Comparison of ENCODE assay signal across 25 cellular contexts in the genomic region with DNA sequence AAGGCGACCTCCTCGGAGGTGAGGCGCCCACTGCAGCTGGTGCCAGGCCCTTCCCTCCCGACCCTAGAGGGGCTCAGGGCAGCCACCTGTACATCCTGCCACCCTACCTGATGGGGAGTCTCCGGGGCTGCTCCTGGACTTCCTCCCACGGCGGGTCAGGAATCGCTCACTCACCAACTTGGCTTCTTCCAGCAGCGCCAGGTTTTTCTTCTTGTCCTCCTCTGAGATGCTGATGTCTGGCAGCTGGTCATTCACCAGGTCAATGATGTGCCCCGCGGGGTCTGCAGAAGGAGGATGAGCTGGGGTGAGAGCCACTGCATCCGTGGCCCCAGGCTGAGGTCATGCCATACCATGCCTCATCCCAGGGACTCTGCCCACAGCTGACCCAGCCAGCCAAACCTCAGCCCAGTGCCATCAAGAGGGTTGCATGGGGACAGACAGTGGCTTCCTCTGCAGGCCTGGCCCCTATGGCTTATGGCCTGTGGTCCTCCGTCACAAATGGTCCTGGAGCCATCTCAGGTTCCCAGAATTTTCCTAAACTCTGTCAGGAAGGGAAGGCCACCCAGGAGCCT.
DNase-seq lines count a peak whose midpoint lies in the region; ATAC-seq and TF ChIP-seq lines count a peak whose summit lies in the region.
"Had no signal": no experiment of that assay in that cellular context is flagged by ENCODE, and none has a peak within 500 bp of the region (broad histone marks: within the 10 kb centered on the region; RNA-seq: fewer than 3 reads in every experiment).

No MANE protein-coding gene starts in this region.

- H3K27ac ChIP-seq in HCT116 (ENCODE audit: low read depth, low read length) (peak overlapping the region; percentile 23; the same call in 1 of the 2 replicates), ascending aorta (peak overlapping the region; percentile 82 to 97), thoracic aorta (peak overlapping the region; percentile 94 to 95)
- H3K27ac ChIP-seq: A549, C4-2B, GM23248, HL-60, RWPE1 had no signal

- DNase-seq in HCT116 (ENCODE audit: low read depth, low spot score) (no peak), ascending aorta (ENCODE audit: low spot score in 2 of 2) (no peak), memory B cell (ENCODE audit: low spot score in 2 of 2) (no peak), thoracic aorta (ENCODE audit: low spot score) (no peak), nephron progenitor cell (no peak), AG20443 (ENCODE audit: low spot score) (no peak)
- DNase-seq in stimulated activated naive CD8-positive, alpha-beta T cell treated with anti-CD3 and anti-CD28 coated beads, Interleukin-15, amount 100 ng/mL, for 72 hours: no peak
- DNase-seq: Caco-2; CD8-positive, alpha-beta T cell; GM23248; H7; HFFc6; NCI-H1092; NCI-H1417 treated with DMSO at 0.1 percent for 48 hours; NCI-H1694 treated with DMSO at 0.1 percent for 48 hours; NCI-H2081; NCI-H226; NCI-H510A; NCI-H69; SHP77 had no signal

- intact Hi-C loops in HCT116 (cut with micrococcal nuclease): no loop called here
- intact Hi-C loops in ascending aorta (cut with DNase I): loop anchor here (2.0 to 5.0 kb wide), 2 partner anchors 17 to 222 kb away; no protein-coding TSS in a partner anchor

- H3K4me1 ChIP-seq in HCT116 (ENCODE audit: control insufficient read depth in 1 of 2, insufficient read depth in 2 of 2, low read length in 2 of 2) (peaks cover 50 to 83% of the 10 kb centered on the region in 2 experiments), ascending aorta (peaks cover 21 to 25% of the 10 kb centered on the region in 2 donors), thoracic aorta (ENCODE audit: control insufficient read depth in 1 of 2, low read depth in 2 of 2) (peaks cover 32 to 69% of the 10 kb centered on the region in 2 donors)
- H3K4me1 ChIP-seq: A549 had no signal

- H3K9me3 ChIP-seq in HCT116 (ENCODE audit: control insufficient read depth in 1 of 2, insufficient read depth in 1 of 2, low read depth in 1 of 2, low read length in 2 of 2) (no peaks in the 10 kb centered on the region), ascending aorta (no peaks in the 10 kb centered on the region), thoracic aorta (no peaks in the 10 kb centered on the region)
- H3K9me3 ChIP-seq: A549, Caco-2 had no signal

- H3K4me3 ChIP-seq in HCT116 (replicated peaks in 1 of 2; ENCODE audit: low read depth in 1 of 2, low read length in 2 of 2): no peak overlapping the region
- H3K4me3 ChIP-seq in ascending aorta: no peak overlapping the region
- no peak overlapping the region for H3K4me3 ChIP-seq in thoracic aorta
- H3K4me3 ChIP-seq: A549, GM23248 had no signal

- no peaks in the 10 kb centered on the region for H4K20me1 ChIP-seq in HCT116 (ENCODE audit: insufficient read depth)

- H3K9me2 ChIP-seq in HCT116 (ENCODE audit: insufficient read depth): no peaks in the 10 kb centered on the region

- ATAC-seq in HCT116 (no peak), memory B cell (ENCODE audit: low read depth) (no peak), thoracic aorta (ENCODE audit: insufficient number of reproducible peaks, low FRiP score, low read depth) (no peak)
- ATAC-seq in stimulated activated naive CD8-positive, alpha-beta T cell treated with anti-CD3 and anti-CD28 coated beads, Interleukin-15, amount 100 ng/mL, for 72 hours: no peak
- ATAC-seq: A549; CD8-positive, alpha-beta T cell; Panc1 had no signal

- no peak for TF ChIP-seq RAD21 in HCT116 (IDR thresholded peaks at IDR 0.05; ENCODE audit: low read depth)

- TF ChIP-seq POLR2A in HCT116 (IDR thresholded peaks at IDR 0.05; ENCODE audit: borderline replicate concordance, extremely low read depth, insufficient read depth, insufficient read length): no peak

- H3K4me1 Mint-ChIP-seq in memory B cell: peaks cover 40% of the 10 kb centered on the region
- peaks cover 26% of the 10 kb centered on the region for H3K4me1 Mint-ChIP-seq in nephron progenitor cell
- peaks cover 7% of the 10 kb centered on the region for H3K4me1 Mint-ChIP-seq in stimulated activated naive CD8-positive, alpha-beta T cell treated with anti-CD3 and anti-CD28 coated beads, Interleukin-15, amount 100 ng/mL, for 72 hours

- RAD21 ChIA-PET in HCT116 (lab: Charles Lee; ENCODE audit: low non-redundant PET in 1 of 2, low total read pairs in 2 of 2, uncharacterized antibody in 2 of 2, unreplicated experiment in 2 of 2): no interaction called here

- no peaks in the 10 kb centered on the region for H3K79me2 ChIP-seq in HCT116 (ENCODE audit: insufficient read depth, low read length)

- H3K9me3 Mint-ChIP-seq in memory B cell: no peaks in the 10 kb centered on the region
- H3K9me3 Mint-ChIP-seq in nephron progenitor cell: no peaks in the 10 kb centered on the region
- H3K9me3 Mint-ChIP-seq in stimulated activated naive CD8-positive, alpha-beta T cell treated with anti-CD3 and anti-CD28 coated beads, Interleukin-15, amount 100 ng/mL, for 72 hours: no peaks in the 10 kb centered on the region
- H3K9me3 Mint-ChIP-seq: CD8-positive, alpha-beta T cell; HFFc6 had no signal

- POLR2A ChIA-PET in HCT116 (lab: Charles Lee): no interaction called here

- CTCF ChIA-PET in HCT116 (lab: Charles Lee): no interaction called here

- H3K27me3 ChIP-seq in HCT116 (ENCODE audit: insufficient read depth, low read length) (no peaks in the 10 kb centered on the region), ascending aorta (no peaks in the 10 kb centered on the region), thoracic aorta (replicated peaks; ENCODE audit: insufficient read depth) (no peaks in the 10 kb centered on the region)

- H3K36me3 Mint-ChIP-seq in memory B cell (peaks cover 5% of the 10 kb centered on the region), nephron progenitor cell (ENCODE audit: low read depth) (peaks cover 12% of the 10 kb centered on the region)
- H3K36me3 Mint-ChIP-seq: CD8-positive, alpha-beta T cell had no signal

- no peak overlapping the region for H3K4me3 Mint-ChIP-seq in memory B cell
- H3K4me3 Mint-ChIP-seq in nephron progenitor cell: no peak overlapping the region
- no peak overlapping the region for H3K4me3 Mint-ChIP-seq in stimulated activated naive CD8-positive, alpha-beta T cell treated with anti-CD3 and anti-CD28 coated beads, Interleukin-15, amount 100 ng/mL, for 72 hours
- H3K4me3 Mint-ChIP-seq: CD8-positive, alpha-beta T cell; HFFc6 had no signal

- H3K36me3 ChIP-seq in HCT116 (ENCODE audit: control insufficient read depth in 1 of 2, insufficient read depth in 2 of 2, low read length in 2 of 2): 0 out of 4 replicates have a peak, but pooled peaks cover 0 to 3% of the 10 kb centered on the region in 2 experiments
- H3K36me3 ChIP-seq in ascending aorta: peaks cover 79 to 92% of the 10 kb centered on the region in 2 donors
- H3K36me3 ChIP-seq in thoracic aorta: peaks cover 67% of the 10 kb centered on the region

- H3K9ac ChIP-seq in HCT116 (ENCODE audit: low read length): no peak overlapping the region
- H3K9ac ChIP-seq: GM23248 had no signal

- H3K27me3 Mint-ChIP-seq in memory B cell (no peaks in the 10 kb centered on the region), nephron progenitor cell (ENCODE audit: low read depth, poor library complexity) (no peaks in the 10 kb centered on the region)
- peaks cover 6% of the 10 kb centered on the region for H3K27me3 Mint-ChIP-seq in stimulated activated naive CD8-positive, alpha-beta T cell treated with anti-CD3 and anti-CD28 coated beads, Interleukin-15, amount 100 ng/mL, for 72 hours

- peak overlapping the region; percentile 60 for H3K27ac Mint-ChIP-seq in memory B cell
- no peak overlapping the region for H3K27ac Mint-ChIP-seq in nephron progenitor cell
- H3K27ac Mint-ChIP-seq in stimulated activated naive CD8-positive, alpha-beta T cell treated with anti-CD3 and anti-CD28 coated beads, Interleukin-15, amount 100 ng/mL, for 72 hours: no peak overlapping the region
- H3K27ac Mint-ChIP-seq: CD8-positive, alpha-beta T cell; HFFc6 had no signal

- no peak overlapping the region for H2AFZ ChIP-seq in HCT116 (ENCODE audit: low read depth, low read length, poor library complexity, severe bottlenecking)
- H2AFZ ChIP-seq: GM23248 had no signal

- H3K4me2 ChIP-seq in HCT116 (ENCODE audit: low read length): no peak overlapping the region
- H3K4me2 ChIP-seq: A549 had no signal

- TF ChIP-seq CTCF in HCT116 (IDR thresholded peaks at IDR 0.05 in 2 of 3, conservative IDR thresholded peaks at IDR 0.05 in 1 of 3; ENCODE audit: borderline replicate concordance in 1 of 3, insufficient read depth in 1 of 3, low read depth in 2 of 3, low read length in 2 of 3) (no peak), ascending aorta (IDR thresholded peaks at IDR 0.05) (no peak), thoracic aorta (IDR thresholded peaks at IDR 0.05) (no peak), nephron progenitor cell (IDR thresholded peaks at IDR 0.05) (no peak)

- BruUV-seq in HCT116 (replicated peaks; lab: Mats Ljungman, UMichigan): no TSS peak

TF ChIP-seq in HCT116, 20 proteins besides CTCF, POLR2A, EP300 and RAD21 (continues in another document):
- TF ChIP-seq JUND (IDR thresholded peaks at IDR 0.05): no peak
- no peak for TF ChIP-seq CEBPB (IDR thresholded peaks at IDR 0.05; ENCODE audit: low read depth)
- TF ChIP-seq YY1 (IDR thresholded peaks at IDR 0.05; ENCODE audit: extremely low read depth, insufficient replicate concordance, low read depth, low read length): no peak
- TF ChIP-seq EZH2 (IDR thresholded peaks at IDR 0.05): no peak
- TF ChIP-seq FOSL1 (IDR thresholded peaks at IDR 0.05; ENCODE audit: low read depth): no peak
- no peak for TF ChIP-seq ELF1 (IDR thresholded peaks at IDR 0.05; ENCODE audit: borderline replicate concordance, low read depth)
- TF ChIP-seq EGR1 (IDR thresholded peaks at IDR 0.05; ENCODE audit: low read depth): no peak
- no peak for TF ChIP-seq SIN3A (IDR thresholded peaks at IDR 0.05; ENCODE audit: low read depth)
- TF ChIP-seq ZBTB33 (IDR thresholded peaks at IDR 0.05; ENCODE audit: extremely low read depth, insufficient replicate concordance, low read length): no peak
- no peak for TF ChIP-seq CBX3 (IDR thresholded peaks at IDR 0.05; ENCODE audit: low read depth)

Comparison
In these comparisons a context has a peak if more than half of its experiments do, and no peak if none do; other contexts are left out.
1. H3K27ac ChIP-seq: peak in every context shown above with its lines; median percentile 94 in thoracic aorta; 90 in ascending aorta; 23 in HCT116.